8 cellular contexts compared by ENCODE assay signal in the genomic region with DNA sequence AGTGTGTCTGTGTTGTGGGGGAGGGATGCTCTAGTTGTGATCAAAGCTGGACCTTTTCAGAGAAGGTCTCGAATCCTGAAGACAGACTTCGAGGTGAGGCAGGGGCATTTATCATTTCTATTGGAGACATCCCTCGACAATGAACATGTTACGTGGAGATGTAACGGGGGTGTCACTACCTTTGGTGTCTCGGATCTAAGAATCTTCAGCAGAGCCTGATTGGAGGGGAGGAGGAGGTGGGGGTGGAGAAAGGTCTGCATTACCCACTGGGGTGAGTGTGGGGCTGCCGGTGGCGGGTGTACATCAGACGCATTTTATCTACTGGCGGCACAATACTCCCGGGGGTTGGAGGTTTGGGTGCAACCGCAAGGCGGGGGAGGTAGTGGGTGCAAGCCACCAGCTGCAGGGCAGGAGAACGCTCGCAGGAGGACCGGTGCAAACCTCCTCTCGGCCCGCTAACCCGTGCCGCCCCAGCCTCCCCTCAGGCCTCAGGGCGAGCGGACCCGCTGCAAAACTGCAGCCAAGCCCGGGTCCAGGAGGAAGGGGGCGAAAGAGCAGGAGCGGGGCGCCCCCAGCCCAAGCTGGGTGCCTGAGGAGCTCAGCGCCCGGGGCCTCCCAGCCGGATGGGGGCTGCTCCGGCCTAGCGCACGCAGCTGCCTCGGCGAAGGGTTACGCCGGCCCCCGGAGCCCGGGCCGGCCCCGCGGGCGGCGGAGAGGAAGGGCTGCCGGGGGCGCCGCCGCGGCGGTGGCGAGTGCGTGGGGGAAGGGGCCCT.
DNase-seq lines count a peak whose midpoint lies in the region; ATAC-seq and TF ChIP-seq lines count a peak whose summit lies in the region.

No MANE protein-coding gene starts in this region.

- H3K4me3 ChIP-seq in muscle layer of duodenum (ENCODE audit: low read depth in 1 of 2, low read length in 2 of 2): peak overlapping the region; percentile 88 to 94

- H3K27ac ChIP-seq in 22Rv1: peak overlapping the region; percentile 94
- peak overlapping the region; percentile 85 for H3K27ac ChIP-seq in epithelial cell of prostate
- peak overlapping the region; percentile 76 for H3K27ac ChIP-seq in muscle layer of duodenum (ENCODE audit: low read length)

- peaks cover 18 to 43% of the 10 kb centered on the region in 2 donors for H3K4me1 ChIP-seq in muscle layer of duodenum (ENCODE audit: control insufficient read depth in 1 of 2, insufficient read depth in 2 of 2, low read length in 2 of 2)

- no peak for TF ChIP-seq CTCF in 22Rv1 (IDR thresholded peaks at IDR 0.05)

- DNase-seq in NCI-H748 (lab: John Stamatoyannopoulos, UW; ENCODE audit: unreplicated experiment) (peak; percentile 71), epithelial cell of prostate (ENCODE audit: low read depth, low spot score) (no peak)
- peak; percentile 39 for DNase-seq in activated CD8-positive, alpha-beta memory T cell treated with anti-CD3 and anti-CD28 coated beads, Interleukin-2, amount 50 U/mL, for 24 hours (ENCODE audit: extremely low read depth)
- peak; percentile 53 to 55 for DNase-seq in stimulated activated CD8-positive, alpha-beta memory T cell treated with anti-CD3 and anti-CD28 coated beads, Interleukin-7, amount 100 ng/mL, for 1 hour (ENCODE audit: low read depth in 2 of 2)

- no peaks in the 10 kb centered on the region for H3K27me3 ChIP-seq in muscle layer of duodenum (ENCODE audit: low read depth, low read length)

- ATAC-seq in GM18511 (IDR thresholded peaks at IDR 0.05; ENCODE audit: unreplicated experiment): peak; percentile 41
- peak; percentile 25 for ATAC-seq in HG03066 (IDR thresholded peaks at IDR 0.05; ENCODE audit: low read depth, unreplicated experiment)

- H3K36me3 ChIP-seq in muscle layer of duodenum (ENCODE audit: control insufficient read depth in 1 of 2, insufficient read depth in 2 of 2, low read length in 2 of 2): no peaks in the 10 kb centered on the region

- no peaks in the 10 kb centered on the region for H3K9me3 ChIP-seq in muscle layer of duodenum (ENCODE audit: control insufficient read depth in 1 of 2, low read length in 2 of 2)
